19 cellular contexts compared by ENCODE assay signal in the genomic region with DNA sequence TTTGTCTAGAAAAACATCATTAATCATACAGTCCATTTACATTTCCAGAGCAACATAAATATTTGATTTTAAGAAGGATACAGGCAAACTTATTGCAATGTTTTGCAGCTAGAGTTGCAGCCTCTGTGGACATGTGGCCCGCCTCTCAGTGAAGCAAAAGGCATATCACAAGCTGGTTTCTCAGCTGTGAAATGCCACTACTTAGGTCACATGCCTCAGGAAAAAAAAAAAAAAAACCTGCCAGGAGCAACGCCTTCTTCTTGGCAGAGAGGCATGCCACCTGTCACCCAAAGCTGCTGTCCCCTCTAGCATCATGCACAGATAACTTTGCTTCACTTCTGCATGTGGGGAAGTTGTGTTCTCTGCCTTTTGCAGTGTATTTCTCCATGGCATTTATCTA.
DNase-seq lines count a peak whose midpoint lies in the region; ATAC-seq lines count a peak whose summit lies in the region.
"Had no signal": no experiment of that assay in that cellular context is flagged by ENCODE, and none has a peak within 500 bp of the region (broad histone marks: within the 10 kb centered on the region; RNA-seq: fewer than 3 reads in every experiment).

No MANE protein-coding gene starts in this region.

- intact Hi-C loops in posterior cingulate gyrus (cut with DNase I): no loop called here

- DNase-seq in DMS 273 (lab: John Stamatoyannopoulos, UW; ENCODE audit: unreplicated experiment) (peak; percentile 48), DMS 273 treated with DMSO at 0.1 percent for 48 hours (lab: John Stamatoyannopoulos, UW) (no peak), NCI-H1694 (lab: John Stamatoyannopoulos, UW) (peak; percentile 40), cerebellar cortex (ENCODE audit: low spot score) (peak; percentile 96), posterior cingulate gyrus (peak in 6 of 10 donors; percentile 14 to 79 (median 47)), NCI-H146 treated with DMSO at 0.1 percent for 48 hours (lab: John Stamatoyannopoulos, UW; ENCODE audit: unreplicated experiment) (no peak)
- DNase-seq: BE2C, DMS79 treated with DMSO at 0.1 percent for 48 hours, NCI-H1092, NCI-H1417 treated with DMSO at 0.1 percent for 48 hours, NCI-H2029, NCI-H345, NCI-H510A treated with DMSO at 0.1 percent for 48 hours, NCI-H774, SHP77, T-cell had no signal

- ATAC-seq in GM18520 (IDR thresholded peaks at IDR 0.05; ENCODE audit: unreplicated experiment): no peak
- ATAC-seq: HCT116, Panc1, T-cell had no signal

Comparison
In these comparisons a context has a peak if more than half of its experiments do, and no peak if none do; other contexts are left out.
1. DNase-seq: peak in DMS 273 (single experiment), NCI-H1694 (single experiment), cerebellar cortex (single experiment) and posterior cingulate gyrus (6 of 10); none in DMS 273 treated with DMSO at 0.1 percent for 48 hours (single experiment) and NCI-H146 treated with DMSO at 0.1 percent for 48 hours (single experiment).